In genomic region chr10:79981356-79981672, GRCh38 we compare ENCODE assay signal across 9 cellular contexts. TPM values are rescaled to one million over a fixed set of nuclear protein-coding genes. Genes with fewer than 3 reads are reported as not detected.
DNase-seq lines count a peak whose midpoint lies in the region; ATAC-seq and TF ChIP-seq lines count a peak whose summit lies in the region.
"Had no signal": no experiment of that assay in that cellular context is flagged by ENCODE, and none has a peak within 500 bp of the region (broad histone marks: within the 10 kb centered on the region; RNA-seq: fewer than 3 reads in every experiment).

No MANE protein-coding gene starts in this region.

- no peaks in the 10 kb centered on the region for H3K9me2 ChIP-seq in OCI-LY7 (ENCODE audit: insufficient read depth, low read length)

- H3K79me2 ChIP-seq in OCI-LY7 (ENCODE audit: insufficient read depth, low read depth, low read length) = no peaks in the 10 kb centered on the region

- intact Hi-C loops in breast epithelium (cut with DNase I; ENCODE audit: low total_unique reads) = no loop called here
- intact Hi-C loops in left colon (cut with DNase I, micrococcal nuclease) = no loop called here
- intact Hi-C loops in OCI-LY7 (cut with micrococcal nuclease; ENCODE audit: unreplicated experiment) = no loop called here

- no peak overlapping the region for H2AFZ ChIP-seq in OCI-LY7 (ENCODE audit: low read length)

- peaks cover 0 to 7% of the 10 kb centered on the region in 2 donors for H3K27me3 ChIP-seq in breast epithelium
- peaks cover 0 to 26% (median 6%) of the 10 kb centered on the region in 5 donors for H3K27me3 ChIP-seq in subcutaneous abdominal adipose tissue (ENCODE audit: control insufficient read depth in 5 of 5, insufficient read depth in 4 of 5, low read length in 5 of 5)

- peak; percentile 37 for ATAC-seq in left colon

- TF ChIP-seq CTCF in breast epithelium (IDR thresholded peaks at IDR 0.05) (no peak), OCI-LY7 (conservative IDR thresholded peaks at IDR 0.05; ENCODE audit: low read length) (no peak)

- peak overlapping the region in 2 of 5 donors; percentile 53 to 68 for H3K9ac ChIP-seq in subcutaneous abdominal adipose tissue (ENCODE audit: low read length in 5 of 5)

- H3K4me2 ChIP-seq in OCI-LY7 (ENCODE audit: low read length) = no peak overlapping the region

- H3K4me1 ChIP-seq in breast epithelium (peaks cover 0 to 3% of the 10 kb centered on the region in 2 donors), subcutaneous abdominal adipose tissue (ENCODE audit: control insufficient read depth in 5 of 5, insufficient read depth in 5 of 5, low read length in 5 of 5) (peaks cover 0 to 22% (median 14%) of the 10 kb centered on the region in 5 donors), OCI-LY7 (ENCODE audit: insufficient read depth, low read length, poor library complexity, severe bottlenecking) (no peaks in the 10 kb centered on the region)

- CTCF ChIA-PET in OCI-LY7 (lab: Charles Lee; ENCODE audit: unreplicated experiment) = no interaction called here

- H3K36me3 ChIP-seq in breast epithelium (no peaks in the 10 kb centered on the region), subcutaneous abdominal adipose tissue (ENCODE audit: control insufficient read depth in 5 of 5, insufficient read depth in 5 of 5, low read length in 5 of 5) (no peaks in the 10 kb centered on the region), OCI-LY7 (ENCODE audit: insufficient read depth, low read length) (no peaks in the 10 kb centered on the region)

- H4K20me1 ChIP-seq in OCI-LY7 (ENCODE audit: insufficient read depth, low read length) = no peaks in the 10 kb centered on the region

- H3K4me3 ChIP-seq in breast epithelium (peak overlapping the region; percentile 62 to 71 (median 68)), subcutaneous abdominal adipose tissue (ENCODE audit: low read depth in 1 of 5, low read length in 5 of 5) (peak overlapping the region in 4 of 5 donors; percentile 69 to 89 (median 78)), OCI-LY7 (ENCODE audit: low read depth, low read length, poor library complexity, severe bottlenecking) (no peak overlapping the region)

- H3K27ac ChIP-seq in breast epithelium (peak overlapping the region; percentile 88 to 91), subcutaneous abdominal adipose tissue (ENCODE audit: low read depth, low read length) (no peak overlapping the region), OCI-LY7 (ENCODE audit: low read depth, low read length, poor library complexity, severe bottlenecking) (no peak overlapping the region)

- TF ChIP-seq POLR2A in breast epithelium (IDR thresholded peaks at IDR 0.05) = no peak

- POLR2A ChIA-PET in OCI-LY7 (lab: Charles Lee) = no interaction called here

- H3K9me3 ChIP-seq in breast epithelium = no peaks in the 10 kb centered on the region
- H3K9me3 ChIP-seq in subcutaneous abdominal adipose tissue (ENCODE audit: control insufficient read depth in 5 of 5, low read length in 5 of 5) = peaks cover 0 to 1% (median 0%) of the 10 kb centered on the region in 5 donors
- no peaks in the 10 kb centered on the region for H3K9me3 ChIP-seq in OCI-LY7 (ENCODE audit: low read length)

- no TSS peak for BruUV-seq in OCI-LY7 (replicated peaks; lab: Mats Ljungman, UMichigan)

- DNase-seq in DMS153 treated with DMSO at 0.1 percent for 48 hours (lab: John Stamatoyannopoulos, UW; ENCODE audit: unreplicated experiment) (peak; percentile 40), DMS153 (lab: John Stamatoyannopoulos, UW) (no peak), breast epithelium (ENCODE audit: low spot score in 2 of 2) (no peak), left colon (no peak), NCI-H1092 treated with DMSO at 0.1 percent for 48 hours (lab: John Stamatoyannopoulos, UW) (no peak), OCI-LY7 (ENCODE audit: low spot score) (no peak), activated T-cell treated with anti-CD3 and anti-CD28 coated beads for 4 hours (no peak)

RNA-seq across cellular contexts. Expression of gene SFTPD, which starts 32.4 kb away (rescaled TPM):
- total RNA-seq in breast epithelium (1 to 10 TPM in 2 of 3 donors, not detected in 1; 2.2 to 2.5 TPM), left colon (not detected), OCI-LY7 (2022) (not detected in 2 replicates)
- not detected in 2 replicates for total RNA-seq in OCI-LY7 (2014; rRNA removed; shearing (Covaris generic))
- total RNA-seq: A172 had no signal

Comparison
In these comparisons a context has a peak if more than half of its experiments do, and no peak if none do; other contexts are left out.
1. H3K27ac ChIP-seq: peak in breast epithelium (2 of 2); none in subcutaneous abdominal adipose tissue (single experiment) and OCI-LY7 (single experiment).